ENCODE assay signal across 33 cellular contexts in genomic region chr2:142599504-142599903, GRCh38.
"Had no signal": no experiment of that assay in that cellular context is flagged by ENCODE, and none has a peak within 500 bp of the region (broad histone marks: within the 10 kb centered on the region; RNA-seq: fewer than 3 reads in every experiment).

No MANE protein-coding gene starts in this region.

- H3K27ac Mint-ChIP-seq: activated B cell treated with CpG ODN at 0.5 μM for 24 hours; activated CD4-positive, alpha-beta memory T cell treated with anti-CD3 and anti-CD28 coated beads for 36 hours; activated naive CD4-positive, alpha-beta T cell treated with anti-CD3 and anti-CD28 coated beads, Interleukin-2, amount 10 ng/mL, durations not matched to agents 7 days and 5 days; activated naive CD8-positive, alpha-beta T cell; activated naive CD8-positive, alpha-beta T cell treated with anti-CD3 and anti-CD28 coated beads, Interleukin-2, amount 50 U/mL, for 24 hours; brain had no signal

- H3K36me3 Mint-ChIP-seq: activated CD4-positive, alpha-beta memory T cell treated with anti-CD3 and anti-CD28 coated beads for 36 hours; activated naive CD4-positive, alpha-beta T cell treated with anti-CD3 and anti-CD28 coated beads, Interleukin-2, amount 10 ng/mL, durations not matched to agents 7 days and 5 days; activated naive CD8-positive, alpha-beta T cell; brain had no signal

- ATAC-seq: activated naive CD8-positive, alpha-beta T cell treated with anti-CD3 and anti-CD28 coated beads, Interleukin-2, amount 50 U/mL, for 24 hours; activated T-cell treated with anti-CD3 and anti-CD28 coated beads, Interleukin-2, amount 50 U/mL, for 4 hours; Right ventricle myocardium inferior had no signal

- H3K27me3 Mint-ChIP-seq: activated B cell treated with CpG ODN at 0.5 μM for 24 hours; activated CD4-positive, alpha-beta memory T cell treated with anti-CD3 and anti-CD28 coated beads for 36 hours; activated naive CD4-positive, alpha-beta T cell treated with anti-CD3 and anti-CD28 coated beads, Interleukin-2, amount 10 ng/mL, durations not matched to agents 7 days and 5 days; activated naive CD8-positive, alpha-beta T cell; activated naive CD8-positive, alpha-beta T cell treated with anti-CD3 and anti-CD28 coated beads, Interleukin-2, amount 50 U/mL, for 24 hours had no signal

- H3K9me3 Mint-ChIP-seq: activated B cell treated with CpG ODN at 0.5 μM for 24 hours; activated CD4-positive, alpha-beta memory T cell treated with anti-CD3 and anti-CD28 coated beads for 36 hours; activated naive CD4-positive, alpha-beta T cell treated with anti-CD3 and anti-CD28 coated beads, Interleukin-2, amount 10 ng/mL, durations not matched to agents 7 days and 5 days; activated T-cell treated with anti-CD3 and anti-CD28 coated beads, Interleukin-2, amount 50 U/mL, for 4 hours had no signal

- H3K4me3 Mint-ChIP-seq: activated B cell treated with CpG ODN at 0.5 μM for 24 hours; activated CD4-positive, alpha-beta memory T cell treated with anti-CD3 and anti-CD28 coated beads for 36 hours; activated naive CD4-positive, alpha-beta T cell treated with anti-CD3 and anti-CD28 coated beads, Interleukin-2, amount 10 ng/mL, durations not matched to agents 7 days and 5 days; activated naive CD8-positive, alpha-beta T cell; activated naive CD8-positive, alpha-beta T cell treated with anti-CD3 and anti-CD28 coated beads, Interleukin-2, amount 50 U/mL, for 24 hours; activated T-cell treated with anti-CD3 and anti-CD28 coated beads, Interleukin-2, amount 50 U/mL, for 4 hours; brain had no signal

- H3K4me1 Mint-ChIP-seq: activated B cell treated with CpG ODN at 0.5 μM for 24 hours; activated naive CD4-positive, alpha-beta T cell treated with anti-CD3 and anti-CD28 coated beads, Interleukin-2, amount 10 ng/mL, durations not matched to agents 7 days and 5 days; activated naive CD8-positive, alpha-beta T cell treated with anti-CD3 and anti-CD28 coated beads, Interleukin-2, amount 50 U/mL, for 24 hours; brain had no signal

- DNase-seq: activated B cell treated with CpG ODN at 0.5 μM for 24 hours; activated CD4-positive, alpha-beta memory T cell treated with anti-CD3 and anti-CD28 coated beads for 36 hours; activated CD4-positive, alpha-beta T cell treated with anti-CD3 and anti-CD28 coated beads for 4 hours; activated CD4-positive, alpha-beta T cell treated with anti-CD3 and anti-CD28 coated beads, Interleukin-2, amount 50 U/mL, for 1 hour; activated CD4-positive, CD25-positive, alpha-beta regulatory T cell treated with anti-CD3 and anti-CD28 coated beads, Interleukin-2, amount 50 U/mL, for 72 hours; activated CD8-positive, alpha-beta memory T cell treated with anti-CD3 and anti-CD28 coated beads, Interleukin-2, amount 50 U/mL, for 4 hours; activated effector memory CD4-positive, alpha-beta T cell treated with Interleukin-2 at 50 U/mL for 16 hours; activated naive CD4-positive, alpha-beta T cell treated with anti-CD3 and anti-CD28 coated beads, Interleukin-2, amount 10 ng/mL, durations not matched to agents 7 days and 5 days; activated naive CD8-positive, alpha-beta T cell treated with anti-CD3 and anti-CD28 coated beads, Interleukin-2, amount 50 U/mL, for 24 hours; activated T-cell treated with anti-CD3 and anti-CD28 coated beads for 4 hours; activated T-cell treated with anti-CD3 and anti-CD28 coated beads, Interleukin-2, amount 50 U/mL, for 4 hours; anterior cingulate cortex; caudate nucleus; cerebellar nuclear complex; NCI-H1092 treated with DMSO at 0.1 percent for 48 hours; NCI-H1417; NCI-H146; NCI-H187; NCI-H2029 treated with DMSO at 0.1 percent for 48 hours; NCI-H2107; NCI-H2171; NCI-H510A; NCI-H526; NCI-H748 treated with DMSO at 0.1 percent for 48 hours; NK-92 treated with Interleukin-12 subunit alpha and Interleukin-12 subunit beta, amount 100 ng/mL, for 24 hours; PC-9; SIG-M5; T-helper 1 cell; T-helper 2 cell; T-helper 9 cell had no signal
